Comparison of ENCODE assay signal across 10 cellular contexts in the genomic region with DNA sequence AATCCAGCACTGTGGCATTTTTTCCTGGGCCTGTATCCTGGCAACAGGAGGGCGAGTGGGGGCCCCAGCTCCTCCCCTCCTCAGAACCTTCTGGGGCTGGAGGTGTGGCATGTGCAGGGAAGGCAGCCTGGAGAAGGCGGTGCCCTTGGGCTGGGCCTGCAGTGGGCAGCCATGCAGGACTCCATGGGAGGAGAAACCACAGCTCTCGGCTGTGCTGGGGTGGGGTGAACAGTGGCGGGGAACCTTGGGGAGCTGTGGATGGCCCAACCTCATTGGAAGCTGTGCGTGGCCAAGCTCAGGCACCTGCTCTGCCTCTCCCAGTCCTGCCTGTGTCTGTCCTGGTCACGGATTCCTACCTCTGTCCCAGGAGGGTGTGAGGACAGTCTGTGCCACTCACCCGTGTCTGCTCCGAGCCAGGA. TPM values are rescaled to one million over a fixed set of nuclear protein-coding genes. Genes with fewer than 3 reads are reported as not detected.
A peak's percentile ranks its signal among the peaks of the same experiment; 100 is the strongest.
DNase-seq lines count a peak whose midpoint lies in the region; ATAC-seq and TF ChIP-seq lines count a peak whose summit lies in the region.
"Had no signal": no experiment of that assay in that cellular context is flagged by ENCODE, and none has a peak within 500 bp of the region (broad histone marks: within the 10 kb centered on the region; RNA-seq: fewer than 3 reads in every experiment).

No MANE protein-coding gene starts in this region.

- TF ChIP-seq RAD21 in SK-N-SH (IDR thresholded peaks at IDR 0.05; ENCODE audit: low read length), result no peak

- 80% methylated on average over 1 of the region's 8 CpGs for WGBS in SK-N-SH (ENCODE audit: low lambda C conversion rate)
- WGBS in psoas muscle, 3 donors, result 59 to 75% (median 63%) methylated on average over 7 to 8 of the region's 8 CpGs

- no peak overlapping the region for H3K4me2 ChIP-seq in SK-N-SH

- in situ Hi-C loops in Caki2 (cut with HindIII; ENCODE audit: low pct_unique_long_range_greater_than_20kb, low sequenced_read_pairs), result no loop called here
- in situ Hi-C loops in GM13976 (cut with MboI; ENCODE audit: low sequenced_read_pairs, unreplicated experiment), result no loop called here

- no peak for TF ChIP-seq EP300 in SK-N-SH (IDR thresholded peaks at IDR 0.05; ENCODE audit: borderline replicate concordance in 1 of 2, low read depth in 1 of 2, low read length in 1 of 2)

- H3K4me3 ChIP-seq in SK-N-SH (ENCODE audit: low read depth in 2 of 2, low read length in 1 of 2) (no peak overlapping the region), psoas muscle (no peak overlapping the region)

- no peak overlapping the region for H3K9ac ChIP-seq in SK-N-SH

- ATAC-seq in left ventricle myocardium superior (peak; percentile 79), psoas muscle (peak; percentile 25 to 46 (median 42)), HG03460 (IDR thresholded peaks at IDR 0.05; ENCODE audit: unreplicated experiment) (no peak)
- ATAC-seq: effector memory CD8-positive, alpha-beta T cell had no signal

- CTCF ChIA-PET in SK-N-SH (lab: Yijun Ruan, JAX), result interaction anchor here (1.0 to 1.3 kb wide), 6 partner anchors 111 to 400 kb away, joined by 3 to 5 read pairs (median 4); no protein-coding TSS in a partner anchor

- H3K9me3 ChIP-seq in SK-N-SH, result no peaks in the 10 kb centered on the region
- H3K9me3 ChIP-seq in psoas muscle, result no peaks in the 10 kb centered on the region

- TF ChIP-seq CTCF in SK-N-SH (IDR thresholded peaks at IDR 0.05), result no peak
- TF ChIP-seq CTCF in psoas muscle (IDR thresholded peaks at IDR 0.05), result no peak
- no peak for TF ChIP-seq CTCF in GM13976 (IDR thresholded peaks at IDR 0.05; ENCODE audit: borderline replicate concordance, control extremely low read depth, extremely low read depth, insufficient read depth, missing control alignments)

- no peak overlapping the region for H2AFZ ChIP-seq in SK-N-SH (ENCODE audit: low read depth)

- POLR2A ChIA-PET in SK-N-SH (lab: Yijun Ruan, JAX), result no interaction called here

- peaks cover 99% of the 10 kb centered on the region for H4K20me1 ChIP-seq in SK-N-SH (ENCODE audit: insufficient read depth)

- H3K9me2 ChIP-seq in SK-N-SH, result no peaks in the 10 kb centered on the region

- peaks cover 0 to 21% of the 10 kb centered on the region in 2 experiments; a peak in 2 of 4 replicates for H3K4me1 ChIP-seq in SK-N-SH (ENCODE audit: control insufficient read depth in 1 of 2, insufficient read depth in 2 of 2, low read depth in 1 of 2, low read length in 1 of 2)
- H3K4me1 ChIP-seq in psoas muscle, result peaks cover 7% of the 10 kb centered on the region

- no peaks in the 10 kb centered on the region for H3K27me3 ChIP-seq in SK-N-SH (ENCODE audit: insufficient read depth)
- peaks cover 0 to 33% (median 2%) of the 10 kb centered on the region in 3 donors for H3K27me3 ChIP-seq in psoas muscle (ENCODE audit: insufficient read depth in 3 of 3, low read length in 2 of 3)

- intact Hi-C loops in left ventricle myocardium superior (cut with micrococcal nuclease) (no loop called here), psoas muscle (cut with DNase I) (no loop called here)

- H3K36me3 ChIP-seq in SK-N-SH (replicated peaks in 1 of 2; ENCODE audit: control insufficient read depth in 1 of 2, insufficient read depth in 2 of 2, low read length in 1 of 2) (no peaks in the 10 kb centered on the region), psoas muscle (ENCODE audit: insufficient read depth in 1 of 2, low read depth in 1 of 2) (no peaks in the 10 kb centered on the region)

- peaks cover 92% of the 10 kb centered on the region for H3K79me2 ChIP-seq in SK-N-SH (ENCODE audit: insufficient read depth)

- H3F3A ChIP-seq in SK-N-SH (replicated peaks; ENCODE audit: insufficient read depth), result no peaks in the 10 kb centered on the region

- H3K27ac ChIP-seq in SK-N-SH (ENCODE audit: low read depth in 2 of 2, low read length in 1 of 2) (no peak overlapping the region; a peak in 1 of 4 replicates), psoas muscle (no peak overlapping the region)

- DNase-seq in Caki2 (ENCODE audit: low read depth) (peak; percentile 99), SK-N-SH (peak; percentile 65), left ventricle myocardium superior (peak; percentile 65), psoas muscle (peak in 1 of 2 donors; percentile 39), GM13976 (ENCODE audit: low spot score) (no peak), middle frontal gyrus (ENCODE audit: extremely low spot score, low spot score) (no peak), SIG-M5 treated with dmso at 0.1 percent for 504 hours (lab: John Stamatoyannopoulos, UW; ENCODE audit: unreplicated experiment) (no peak)
- DNase-seq: effector memory CD8-positive, alpha-beta T cell; midbrain had no signal

TF ChIP-seq in SK-N-SH, 30 proteins besides CTCF, POLR2A, EP300 and RAD21:
- TF ChIP-seq RCOR1 (IDR thresholded peaks at IDR 0.05; ENCODE audit: low read length), result no peak
- no peak for TF ChIP-seq JUND (IDR thresholded peaks at IDR 0.05)
- TF ChIP-seq EZH2phosphoT487 (IDR thresholded peaks at IDR 0.05; ENCODE audit: borderline replicate concordance, low read depth), result no peak
- TF ChIP-seq SMC3 (IDR thresholded peaks at IDR 0.05; ENCODE audit: low read depth, low read length), result no peak
- TF ChIP-seq USF2 (IDR thresholded peaks at IDR 0.05; ENCODE audit: borderline replicate concordance, low read depth, low read length), result no peak
- TF ChIP-seq GABPA (IDR thresholded peaks at IDR 0.05; ENCODE audit: low read depth), result no peak
- no peak for TF ChIP-seq SIN3A (IDR thresholded peaks at IDR 0.05; ENCODE audit: borderline replicate concordance, low read depth, low read length)
- TF ChIP-seq POLR2AphosphoS5 (IDR thresholded peaks at IDR 0.05; ENCODE audit: low read depth, low read length), result no peak
- TF ChIP-seq ELF1 (IDR thresholded peaks at IDR 0.05), result no peak
- no peak for TF ChIP-seq TEAD4 (IDR thresholded peaks at IDR 0.05; ENCODE audit: borderline replicate concordance, insufficient read depth)
- TF ChIP-seq CHD2 (IDR thresholded peaks at IDR 0.05; ENCODE audit: low read length, partially characterized antibody), result no peak
- no peak for TF ChIP-seq REST (IDR thresholded peaks at IDR 0.05; ENCODE audit: low read depth, low read length)
- TF ChIP-seq MEF2A (IDR thresholded peaks at IDR 0.05; ENCODE audit: borderline replicate concordance, low read depth), result no peak
- no peak for TF ChIP-seq RXRA (IDR thresholded peaks at IDR 0.05; ENCODE audit: borderline replicate concordance, low read depth)
- no peak for TF ChIP-seq NRF1 (IDR thresholded peaks at IDR 0.05; ENCODE audit: low read depth, low read length)
- TF ChIP-seq, protein P1, sequence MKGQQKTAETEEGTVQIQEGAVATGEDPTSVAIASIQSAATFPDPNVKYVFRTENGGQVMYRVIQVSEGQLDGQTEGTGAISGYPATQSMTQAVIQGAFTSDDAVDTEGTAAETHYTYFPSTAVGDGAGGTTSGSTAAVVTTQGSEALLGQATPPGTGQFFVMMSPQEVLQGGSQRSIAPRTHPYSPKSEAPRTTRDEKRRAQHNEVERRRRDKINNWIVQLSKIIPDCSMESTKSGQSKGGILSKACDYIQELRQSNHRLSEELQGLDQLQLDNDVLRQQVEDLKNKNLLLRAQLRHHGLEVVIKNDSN (IDR thresholded peaks at IDR 0.05; ENCODE audit: borderline replicate concordance, low read depth), result no peak
- no peak for TF ChIP-seq TAF1 (IDR thresholded peaks at IDR 0.05; ENCODE audit: borderline replicate concordance, low read depth, low read length)

RNA-seq across cellular contexts. Expression of gene COL18A1, which starts 15.7 kb away (rescaled TPM):
- total RNA-seq in Caki2 (2014; rRNA removed; shearing (Covaris generic); ENCODE audit: low replicate concordance), result 809 and 838 TPM in 2 replicates
- 93.6 and 118 TPM in 2 replicates for polyA plus RNA-seq in SK-N-SH (2012; rRNA removed)
- 51.8 and 89.1 TPM in 2 replicates for polyA plus RNA-seq in SK-N-SH (2012; cell fraction: cytosol; rRNA removed)
- 287 and 525 TPM in 2 replicates for polyA plus RNA-seq in SK-N-SH (2012; cell fraction: nucleus; rRNA removed)
- total RNA-seq in left ventricle myocardium superior, result 52.4 TPM
- total RNA-seq in psoas muscle, result 10 to 100 TPM; 11.6 to 21.1 (median 15.1) TPM
- 10 to 100 TPM in 2 of 3 donors, 1 to 10 TPM in 1; 4.8 to 25.3 (median 11.3) TPM for polyA plus RNA-seq in psoas muscle

Comparison
In these comparisons a context has a peak if more than half of its experiments do, and no peak if none do; other contexts are left out.
1. DNase-seq: peak in Caki2 (single experiment), SK-N-SH (single experiment) and left ventricle myocardium superior (single experiment); none in GM13976 (single experiment), middle frontal gyrus (single experiment) and SIG-M5 treated with dmso at 0.1 percent for 504 hours (single experiment).
2. RNA of gene COL18A1, which starts 15.7 kb away (total RNA-seq): 809 to 838 TPM in Caki2; 52.4 TPM in left ventricle myocardium superior (single experiment) and 11.6 to 21.1 TPM in psoas muscle; every median in the first group is over 10 times any median in the second.